ENCODE assay signal across 8 cellular contexts in genomic region chr14:96501746-96502620, GRCh38. TPM values are rescaled to one million over a fixed set of nuclear protein-coding genes. Genes with fewer than 3 reads are reported as not detected.
DNase-seq lines count a peak whose midpoint lies in the region; ATAC-seq and TF ChIP-seq lines count a peak whose summit lies in the region.

Gene PAPOLA, plus strand, starts transcription at chr14:96502382. Its CDS starts 211 bp downstream, at chr14:96502593.

- TF ChIP-seq CTCF in dorsolateral prefrontal cortex (IDR thresholded peaks at IDR 0.05 in 54 of 56, conservative IDR thresholded peaks at IDR 0.05 in 2 of 56; ENCODE audit: low read depth in 1 of 56, partially characterized antibody in 56 of 56) (peak in 47 of 56 donors; percentile 4 to 67 (median 39)), lower leg skin (IDR thresholded peaks at IDR 0.05) (no peak)

- DNase-seq in CD1c-positive myeloid dendritic cell (ENCODE audit: extremely low spot score), result peak; percentile 98
- DNase-seq in NCI-H82 (lab: John Stamatoyannopoulos, UW), result peak; percentile 96
- peak; percentile 97 for DNase-seq in activated CD4-positive, alpha-beta memory T cell treated with anti-CD3 and anti-CD28 coated beads for 36 hours
- DNase-seq in dorsolateral prefrontal cortex, result peak; percentile 89 to 97 (median 94)
- peak; percentile 93 to 98 for DNase-seq in lower leg skin (ENCODE audit: low spot score in 2 of 2)
- DNase-seq in stimulated activated CD4-positive, alpha-beta T cell treated with anti-CD3 and anti-CD28 coated beads, Interleukin-4, amount 100 ng/mL, for 48 hours (ENCODE audit: low read depth in 2 of 2), result peak; percentile 88 to 92

- H3K27me3 Mint-ChIP-seq in activated CD4-positive, alpha-beta memory T cell treated with anti-CD3 and anti-CD28 coated beads for 36 hours, result peaks cover 6% of the 10 kb centered on the region

- POLR2A ChIA-PET in activated CD4-positive, alpha-beta memory T cell treated with anti-CD3 and anti-CD28 coated beads for 36 hours (lab: Charles Lee), result no interaction called here

- peak within 1 kb of the TSS; percentile 69 to 100 (median 95) for H3K4me3 ChIP-seq in dorsolateral prefrontal cortex
- H3K4me3 ChIP-seq in lower leg skin (ENCODE audit: low read depth, poor library complexity, severe bottlenecking), result peak within 1 kb of the TSS; percentile 79

- intact Hi-C loops in activated CD4-positive, alpha-beta memory T cell treated with anti-CD3 and anti-CD28 coated beads for 36 hours (cut with micrococcal nuclease), result loop anchor here (1.0 to 10.0 kb wide), 5 partner anchors 35 to 1237 kb away; partner anchors contain the start of genes ATG2B, GSKIP and VRK1
- intact Hi-C loops in dorsolateral prefrontal cortex (cut with DNase I), result loop anchor here (2.0 to 10.0 kb wide), 4 partner anchors 107 to 295 kb away; partner anchors contain the start of genes AK7 (in 1 of the 2), ATG2B (in 1 of the 2), GSKIP (in 1 of the 2) and VRK1 (in 1 of the 2)
- intact Hi-C loops in lower leg skin (cut with DNase I; ENCODE audit: low total_unique reads), result no loop called here

- no peaks in the 10 kb centered on the region for H3K9me3 Mint-ChIP-seq in activated CD4-positive, alpha-beta memory T cell treated with anti-CD3 and anti-CD28 coated beads for 36 hours

- ATAC-seq in GM19397 (IDR thresholded peaks at IDR 0.05; ENCODE audit: unreplicated experiment), result peak; percentile 87
- peak; percentile 90 for ATAC-seq in HG03571 (IDR thresholded peaks at IDR 0.05; ENCODE audit: unreplicated experiment)

- no peaks in the 10 kb centered on the region for H3K27me3 ChIP-seq in dorsolateral prefrontal cortex

- H3K36me3 Mint-ChIP-seq in activated CD4-positive, alpha-beta memory T cell treated with anti-CD3 and anti-CD28 coated beads for 36 hours, result peaks cover 29% of the 10 kb centered on the region

- WGBS in lower leg skin, 2 donors, result 1% methylated on average over 39 to 73 of the region's 87 CpGs

- H3K27ac ChIP-seq in dorsolateral prefrontal cortex, result peak within 1 kb of the TSS; percentile 75 to 100 (median 98)

- CTCF ChIA-PET in activated CD4-positive, alpha-beta memory T cell treated with anti-CD3 and anti-CD28 coated beads for 36 hours (lab: Charles Lee), result no interaction called here

- TF ChIP-seq POLR2A in lower leg skin (IDR thresholded peaks at IDR 0.05), result peak in 1 of 2 donors; percentile 77

- peaks cover 35% of the 10 kb centered on the region for H3K4me1 Mint-ChIP-seq in activated CD4-positive, alpha-beta memory T cell treated with anti-CD3 and anti-CD28 coated beads for 36 hours (ENCODE audit: low read depth)

- H3K4me3 Mint-ChIP-seq in activated CD4-positive, alpha-beta memory T cell treated with anti-CD3 and anti-CD28 coated beads for 36 hours, result peak within 1 kb of the TSS; percentile 87

- peak within 1 kb of the TSS; percentile 91 for H3K27ac Mint-ChIP-seq in activated CD4-positive, alpha-beta memory T cell treated with anti-CD3 and anti-CD28 coated beads for 36 hours

RNA-seq across cellular contexts. Expression of gene PAPOLA, which starts in this region (rescaled TPM):
- 100 to 1,000 TPM; 161 to 173 TPM for total RNA-seq in activated CD4-positive, alpha-beta memory T cell treated with anti-CD3 and anti-CD28 coated beads for 36 hours
- 100 to 1,000 TPM; 127 to 355 (median 176) TPM for total RNA-seq in dorsolateral prefrontal cortex
- total RNA-seq in lower leg skin, result 10 to 100 TPM; 66.1 to 91.4 (median 76.0) TPM

Comparison
In these comparisons a context has a peak if more than half of its experiments do, and no peak if none do; other contexts are left out.
1. Peak in every context shown above with its lines: DNase-seq, ATAC-seq, H3K4me3 ChIP-seq and H3K27ac ChIP-seq.
2. CTCF ChIP-seq: peak in dorsolateral prefrontal cortex (47 of 56); none in lower leg skin (0 of 3).